Comparison of ENCODE assay signal across 8 cellular contexts in genomic region chr6:11711644-11711993, GRCh38.
DNase-seq lines count a peak whose midpoint lies in the region; ATAC-seq and TF ChIP-seq lines count a peak whose summit lies in the region.

No MANE protein-coding gene starts in this region.

- H3K27ac ChIP-seq in skeletal muscle tissue (ENCODE audit: low read depth, low read length), result peak overlapping the region; percentile 79
- no peak overlapping the region for H3K27ac ChIP-seq in MM.1S (ENCODE audit: low read length)

- POLR2A ChIA-PET in GM10248 (lab: Yijun Ruan, JAX), result interaction anchor here (0.8 to 2.9 kb wide), 5 partner anchors 13 to 355 kb away, joined by 3 to 24 read pairs (median 5); no protein-coding TSS in a partner anchor

- no peaks in the 10 kb centered on the region for H3K9me3 ChIP-seq in skeletal muscle tissue (ENCODE audit: control insufficient read depth in 3 of 3, low read length in 3 of 3)
- H3K9me3 ChIP-seq in MM.1S (replicated peaks; ENCODE audit: insufficient read depth, low read length), result no peaks in the 10 kb centered on the region

- no peak overlapping the region for H3K4me2 ChIP-seq in MM.1S (ENCODE audit: low read depth, low read length)

- CTCF ChIA-PET in GM10248 (lab: Yijun Ruan, JAX), result interaction anchor here (0.9 to 4.9 kb wide), 7 partner anchors 9 to 578 kb away, joined by 3 to 27 read pairs (median 8); partner anchors contain the start of gene EDN1

- H3K9me2 ChIP-seq in MM.1S (replicated peaks; ENCODE audit: insufficient read depth, low read length), result no peaks in the 10 kb centered on the region

- no peak for TF ChIP-seq CTCF in GM10248 (IDR thresholded peaks at IDR 0.05; ENCODE audit: control extremely low read depth, extremely low read depth, low read depth, missing control alignments)
- TF ChIP-seq CTCF in MM.1S (IDR thresholded peaks at IDR 0.05; ENCODE audit: low read length), result no peak

- peaks cover 72% of the 10 kb centered on the region for H3K4me1 Mint-ChIP-seq in activated T-helper 17 cell treated with anti-CD3 and anti-CD28 coated beads, Interleukin-2, amount 50 U/mL, for 72 hours

- peak overlapping the region; percentile 99 for H3K27ac Mint-ChIP-seq in activated T-helper 17 cell treated with anti-CD3 and anti-CD28 coated beads, Interleukin-2, amount 50 U/mL, for 72 hours

- H3K9ac ChIP-seq in skeletal muscle tissue (ENCODE audit: low read depth in 1 of 3, low read length in 3 of 3) (peak overlapping the region in 1 of 3 donors; percentile 70), MM.1S (ENCODE audit: low read length) (no peak overlapping the region)

- H3K36me3 ChIP-seq in skeletal muscle tissue (ENCODE audit: control insufficient read depth in 3 of 3, insufficient read depth in 3 of 3, low read length in 3 of 3), result no peaks in the 10 kb centered on the region
- no peaks in the 10 kb centered on the region; the same call in 1 of the 2 replicates for H3K36me3 ChIP-seq in MM.1S (replicated peaks; ENCODE audit: insufficient read depth, low read length)

- peak overlapping the region in 1 of 3 donors; percentile 29 for H3K4me3 ChIP-seq in skeletal muscle tissue (ENCODE audit: low read length in 3 of 3)
- no peak overlapping the region for H3K4me3 ChIP-seq in MM.1S (ENCODE audit: low read length)

- H3K4me1 ChIP-seq in skeletal muscle tissue (ENCODE audit: control insufficient read depth in 3 of 3, insufficient read depth in 3 of 3, low read length in 3 of 3) (peaks cover 24 to 27% (median 26%) of the 10 kb centered on the region in 3 donors), MM.1S (ENCODE audit: low read length) (peaks cover 18% of the 10 kb centered on the region)

- H3K4me3 Mint-ChIP-seq in activated T-helper 17 cell treated with anti-CD3 and anti-CD28 coated beads, Interleukin-2, amount 50 U/mL, for 72 hours, result peak overlapping the region; percentile 89

- no peaks in the 10 kb centered on the region for H4K20me1 ChIP-seq in MM.1S (ENCODE audit: insufficient read depth, low read length)

- H3K9me3 Mint-ChIP-seq in activated T-helper 17 cell treated with anti-CD3 and anti-CD28 coated beads, Interleukin-2, amount 50 U/mL, for 72 hours, result no peaks in the 10 kb centered on the region

- DNase-seq in GM10248 (ENCODE audit: extremely low spot score) (peak; percentile 60), NCI-H2171 treated with DMSO at 0.1 percent for 48 hours (lab: John Stamatoyannopoulos, UW) (no peak), GDM1 (lab: John Stamatoyannopoulos, UW) (no peak), MM.1S (no peak), occipital lobe (lab: John Stamatoyannopoulos, UW) (no peak)

- no peaks in the 10 kb centered on the region for H3K79me2 ChIP-seq in MM.1S (ENCODE audit: low read length)

- no peaks in the 10 kb centered on the region for H3K27me3 ChIP-seq in skeletal muscle tissue (ENCODE audit: control insufficient read depth in 3 of 3, insufficient read depth in 3 of 3, low read length in 3 of 3)
- no peaks in the 10 kb centered on the region for H3K27me3 ChIP-seq in MM.1S (replicated peaks; ENCODE audit: insufficient read depth, low read length)

- no peak overlapping the region for H2AFZ ChIP-seq in MM.1S (ENCODE audit: low read length)

- H3K27me3 Mint-ChIP-seq in activated T-helper 17 cell treated with anti-CD3 and anti-CD28 coated beads, Interleukin-2, amount 50 U/mL, for 72 hours, result no peaks in the 10 kb centered on the region

- no peaks in the 10 kb centered on the region for H3F3A ChIP-seq in MM.1S (ENCODE audit: insufficient read depth, low read length)

- H3K36me3 Mint-ChIP-seq in activated T-helper 17 cell treated with anti-CD3 and anti-CD28 coated beads, Interleukin-2, amount 50 U/mL, for 72 hours (ENCODE audit: low read depth), result peaks cover 66% of the 10 kb centered on the region

- peak; percentile 54 for ATAC-seq in HG02885 (IDR thresholded peaks at IDR 0.05; ENCODE audit: poor library complexity, unreplicated experiment)
- ATAC-seq in activated T-helper 17 cell treated with anti-CD3 and anti-CD28 coated beads, Interleukin-2, amount 50 U/mL, for 72 hours (replicated peaks), result peak; percentile 59
